1 cellular context compared by ENCODE assay signal in the genomic region with DNA sequence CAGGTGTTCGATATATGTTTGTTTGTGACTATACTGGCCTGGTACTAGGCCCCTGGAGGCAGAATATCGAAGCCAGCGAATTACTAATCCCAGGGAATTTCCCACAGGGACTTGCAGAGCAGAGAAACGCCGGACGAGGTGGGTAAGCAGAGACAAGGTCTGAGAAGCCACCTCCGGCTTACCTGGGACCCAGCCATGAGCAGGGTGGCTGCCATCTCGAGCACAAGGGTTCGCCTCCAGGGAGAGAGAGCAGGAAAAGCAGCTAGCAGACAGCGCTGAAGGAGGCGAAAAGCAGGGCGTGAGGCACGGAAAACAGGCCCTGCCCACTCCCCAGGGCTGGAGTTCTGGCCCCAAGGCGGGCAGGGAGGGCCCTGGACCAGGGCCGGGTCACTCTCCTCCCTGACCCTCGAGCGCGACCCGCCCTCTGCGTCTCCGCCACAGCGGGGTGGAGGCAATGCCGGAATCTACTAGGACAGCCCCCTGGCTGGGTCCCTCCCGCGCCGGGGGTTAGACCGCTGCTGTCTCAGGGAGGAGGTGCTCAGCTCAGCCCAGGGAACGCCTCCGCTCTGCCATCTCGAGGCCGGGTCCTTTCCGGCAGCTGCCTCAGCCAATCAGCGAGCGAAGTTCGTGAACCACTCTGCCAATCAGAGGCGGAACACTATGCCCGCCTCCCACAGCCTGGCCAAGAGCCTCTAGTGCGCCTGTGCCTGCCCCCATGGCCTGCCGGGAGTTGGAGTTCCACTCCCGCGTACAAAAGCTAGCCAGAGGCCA.
TF ChIP-seq lines count a peak whose summit lies in the region.

No MANE protein-coding gene starts in this region.

TF ChIP-seq in HepG2, 621 proteins besides CTCF, POLR2A, EP300 and RAD21 (continued from another document and continues in another):
- TF ChIP-seq, protein P1, sequence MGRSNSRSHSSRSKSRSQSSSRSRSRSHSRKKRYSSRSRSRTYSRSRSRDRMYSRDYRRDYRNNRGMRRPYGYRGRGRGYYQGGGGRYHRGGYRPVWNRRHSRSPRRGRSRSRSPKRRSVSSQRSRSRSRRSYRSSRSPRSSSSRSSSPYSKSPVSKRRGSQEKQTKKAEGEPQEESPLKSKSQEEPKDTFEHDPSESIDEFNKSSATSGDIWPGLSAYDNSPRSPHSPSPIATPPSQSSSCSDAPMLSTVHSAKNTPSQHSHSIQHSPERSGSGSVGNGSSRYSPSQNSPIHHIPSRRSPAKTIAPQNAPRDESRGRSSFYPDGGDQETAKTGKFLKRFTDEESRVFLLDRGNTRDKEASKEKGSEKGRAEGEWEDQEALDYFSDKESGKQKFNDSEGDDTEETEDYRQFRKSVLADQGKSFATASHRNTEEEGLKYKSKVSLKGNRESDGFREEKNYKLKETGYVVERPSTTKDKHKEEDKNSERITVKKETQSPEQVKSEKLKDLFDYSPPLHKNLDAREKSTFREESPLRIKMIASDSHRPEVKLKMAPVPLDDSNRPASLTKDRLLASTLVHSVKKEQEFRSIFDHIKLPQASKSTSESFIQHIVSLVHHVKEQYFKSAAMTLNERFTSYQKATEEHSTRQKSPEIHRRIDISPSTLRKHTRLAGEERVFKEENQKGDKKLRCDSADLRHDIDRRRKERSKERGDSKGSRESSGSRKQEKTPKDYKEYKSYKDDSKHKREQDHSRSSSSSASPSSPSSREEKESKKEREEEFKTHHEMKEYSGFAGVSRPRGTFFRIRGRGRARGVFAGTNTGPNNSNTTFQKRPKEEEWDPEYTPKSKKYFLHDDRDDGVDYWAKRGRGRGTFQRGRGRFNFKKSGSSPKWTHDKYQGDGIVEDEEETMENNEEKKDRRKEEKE (IDR thresholded peaks at IDR 0.05): no peak
- TF ChIP-seq, protein P2, sequence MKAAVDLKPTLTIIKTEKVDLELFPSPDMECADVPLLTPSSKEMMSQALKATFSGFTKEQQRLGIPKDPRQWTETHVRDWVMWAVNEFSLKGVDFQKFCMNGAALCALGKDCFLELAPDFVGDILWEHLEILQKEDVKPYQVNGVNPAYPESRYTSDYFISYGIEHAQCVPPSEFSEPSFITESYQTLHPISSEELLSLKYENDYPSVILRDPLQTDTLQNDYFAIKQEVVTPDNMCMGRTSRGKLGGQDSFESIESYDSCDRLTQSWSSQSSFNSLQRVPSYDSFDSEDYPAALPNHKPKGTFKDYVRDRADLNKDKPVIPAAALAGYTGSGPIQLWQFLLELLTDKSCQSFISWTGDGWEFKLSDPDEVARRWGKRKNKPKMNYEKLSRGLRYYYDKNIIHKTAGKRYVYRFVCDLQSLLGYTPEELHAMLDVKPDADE (CRISPR knock-in tag; IDR thresholded peaks at IDR 0.05): 0 out of 2 replicates have a peak, but pooled peaks have one; percentile 37
- TF ChIP-seq ZNF326 (CRISPR knock-in tag; IDR thresholded peaks at IDR 0.05; ENCODE audit: borderline replicate concordance) (no peak), ZNF792 (CRISPR knock-in tag; IDR thresholded peaks at IDR 0.05) (no peak), GLI4 (CRISPR knock-in tag; IDR thresholded peaks at IDR 0.05; ENCODE audit: borderline replicate concordance) (peak; percentile 22; the same call in 1 of the 2 replicates), MED13 (CRISPR knock-in tag; IDR thresholded peaks at IDR 0.05) (no peak), YEATS2 (CRISPR knock-in tag; IDR thresholded peaks at IDR 0.05; ENCODE audit: borderline replicate concordance) (peak; percentile 57; the same call in 1 of the 2 replicates), SOX6 (IDR thresholded peaks at IDR 0.05) (no peak), SOX6 (CRISPR knock-in tag; IDR thresholded peaks at IDR 0.05) (no peak), CEBPG (CRISPR knock-in tag; IDR thresholded peaks at IDR 0.05) (no peak), WIZ (CRISPR knock-in tag; IDR thresholded peaks at IDR 0.05) (no peak), IRX3 (CRISPR knock-in tag; IDR thresholded peaks at IDR 0.05; ENCODE audit: borderline replicate concordance, low read depth) (no peak), NFIC (IDR thresholded peaks at IDR 0.05; ENCODE audit: low read length) (no peak), MEF2D (CRISPR knock-in tag; IDR thresholded peaks at IDR 0.05) (no peak), ZNF44 (CRISPR knock-in tag; IDR thresholded peaks at IDR 0.05) (0 out of 2 replicates have a peak, but pooled peaks have one; percentile 25), SUZ12 (IDR thresholded peaks at IDR 0.05; ENCODE audit: low read depth, low read length) (peak; percentile 74), ZNF292 (CRISPR knock-in tag; IDR thresholded peaks at IDR 0.05; ENCODE audit: borderline replicate concordance, low read depth) (peak; percentile 46; the same call in 1 of the 2 replicates), AKAP8 (CRISPR knock-in tag; IDR thresholded peaks at IDR 0.05) (no peak), HMGA1 (CRISPR knock-in tag; conservative IDR thresholded peaks at IDR 0.05) (no peak), ZBTB1 (CRISPR knock-in tag; IDR thresholded peaks at IDR 0.05; ENCODE audit: borderline replicate concordance) (no peak), PTBP1 (IDR thresholded peaks at IDR 0.05; ENCODE audit: low read depth, low read length, poor library complexity, severe bottlenecking) (no peak), ZNF234 (CRISPR knock-in tag; conservative IDR thresholded peaks at IDR 0.05) (no peak), CENPT (CRISPR knock-in tag; IDR thresholded peaks at IDR 0.05; ENCODE audit: low read depth) (no peak), ZNF589 (CRISPR knock-in tag; conservative IDR thresholded peaks at IDR 0.05) (no peak), CBX1 (IDR thresholded peaks at IDR 0.05; ENCODE audit: low read depth) (no peak)
- TF ChIP-seq, protein P3, sequence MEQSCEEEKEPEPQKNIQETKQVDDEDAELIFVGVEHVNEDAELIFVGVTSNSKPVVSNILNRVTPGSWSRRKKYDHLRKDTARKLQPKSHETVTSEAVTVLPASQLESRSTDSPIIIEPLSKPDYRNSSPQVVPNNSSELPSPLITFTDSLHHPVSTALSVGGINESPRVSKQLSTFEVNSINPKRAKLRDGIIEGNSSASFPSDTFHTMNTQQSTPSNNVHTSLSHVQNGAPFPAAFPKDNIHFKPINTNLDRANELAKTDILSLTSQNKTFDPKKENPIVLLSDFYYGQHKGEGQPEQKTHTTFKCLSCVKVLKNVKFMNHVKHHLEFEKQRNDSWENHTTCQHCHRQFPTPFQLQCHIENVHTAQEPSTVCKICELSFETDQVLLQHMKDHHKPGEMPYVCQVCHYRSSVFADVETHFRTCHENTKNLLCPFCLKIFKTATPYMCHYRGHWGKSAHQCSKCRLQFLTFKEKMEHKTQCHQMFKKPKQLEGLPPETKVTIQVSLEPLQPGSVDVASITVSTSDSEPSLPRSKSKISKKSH (CRISPR knock-in tag; IDR thresholded peaks at IDR 0.05; ENCODE audit: borderline replicate concordance): no peak
- TF ChIP-seq, protein P4, sequence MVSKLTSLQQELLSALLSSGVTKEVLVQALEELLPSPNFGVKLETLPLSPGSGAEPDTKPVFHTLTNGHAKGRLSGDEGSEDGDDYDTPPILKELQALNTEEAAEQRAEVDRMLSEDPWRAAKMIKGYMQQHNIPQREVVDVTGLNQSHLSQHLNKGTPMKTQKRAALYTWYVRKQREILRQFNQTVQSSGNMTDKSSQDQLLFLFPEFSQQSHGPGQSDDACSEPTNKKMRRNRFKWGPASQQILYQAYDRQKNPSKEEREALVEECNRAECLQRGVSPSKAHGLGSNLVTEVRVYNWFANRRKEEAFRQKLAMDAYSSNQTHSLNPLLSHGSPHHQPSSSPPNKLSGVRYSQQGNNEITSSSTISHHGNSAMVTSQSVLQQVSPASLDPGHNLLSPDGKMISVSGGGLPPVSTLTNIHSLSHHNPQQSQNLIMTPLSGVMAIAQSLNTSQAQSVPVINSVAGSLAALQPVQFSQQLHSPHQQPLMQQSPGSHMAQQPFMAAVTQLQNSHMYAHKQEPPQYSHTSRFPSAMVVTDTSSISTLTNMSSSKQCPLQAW (CRISPR knock-in tag; IDR thresholded peaks at IDR 0.05): no peak
- TF ChIP-seq, protein P5, sequence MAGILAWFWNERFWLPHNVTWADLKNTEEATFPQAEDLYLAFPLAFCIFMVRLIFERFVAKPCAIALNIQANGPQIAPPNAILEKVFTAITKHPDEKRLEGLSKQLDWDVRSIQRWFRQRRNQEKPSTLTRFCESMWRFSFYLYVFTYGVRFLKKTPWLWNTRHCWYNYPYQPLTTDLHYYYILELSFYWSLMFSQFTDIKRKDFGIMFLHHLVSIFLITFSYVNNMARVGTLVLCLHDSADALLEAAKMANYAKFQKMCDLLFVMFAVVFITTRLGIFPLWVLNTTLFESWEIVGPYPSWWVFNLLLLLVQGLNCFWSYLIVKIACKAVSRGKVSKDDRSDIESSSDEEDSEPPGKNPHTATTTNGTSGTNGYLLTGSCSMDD (CRISPR knock-in tag; IDR thresholded peaks at IDR 0.05): 0 out of 2 replicates have a peak, but pooled peaks have one; percentile 30
- TF ChIP-seq, protein P6, sequence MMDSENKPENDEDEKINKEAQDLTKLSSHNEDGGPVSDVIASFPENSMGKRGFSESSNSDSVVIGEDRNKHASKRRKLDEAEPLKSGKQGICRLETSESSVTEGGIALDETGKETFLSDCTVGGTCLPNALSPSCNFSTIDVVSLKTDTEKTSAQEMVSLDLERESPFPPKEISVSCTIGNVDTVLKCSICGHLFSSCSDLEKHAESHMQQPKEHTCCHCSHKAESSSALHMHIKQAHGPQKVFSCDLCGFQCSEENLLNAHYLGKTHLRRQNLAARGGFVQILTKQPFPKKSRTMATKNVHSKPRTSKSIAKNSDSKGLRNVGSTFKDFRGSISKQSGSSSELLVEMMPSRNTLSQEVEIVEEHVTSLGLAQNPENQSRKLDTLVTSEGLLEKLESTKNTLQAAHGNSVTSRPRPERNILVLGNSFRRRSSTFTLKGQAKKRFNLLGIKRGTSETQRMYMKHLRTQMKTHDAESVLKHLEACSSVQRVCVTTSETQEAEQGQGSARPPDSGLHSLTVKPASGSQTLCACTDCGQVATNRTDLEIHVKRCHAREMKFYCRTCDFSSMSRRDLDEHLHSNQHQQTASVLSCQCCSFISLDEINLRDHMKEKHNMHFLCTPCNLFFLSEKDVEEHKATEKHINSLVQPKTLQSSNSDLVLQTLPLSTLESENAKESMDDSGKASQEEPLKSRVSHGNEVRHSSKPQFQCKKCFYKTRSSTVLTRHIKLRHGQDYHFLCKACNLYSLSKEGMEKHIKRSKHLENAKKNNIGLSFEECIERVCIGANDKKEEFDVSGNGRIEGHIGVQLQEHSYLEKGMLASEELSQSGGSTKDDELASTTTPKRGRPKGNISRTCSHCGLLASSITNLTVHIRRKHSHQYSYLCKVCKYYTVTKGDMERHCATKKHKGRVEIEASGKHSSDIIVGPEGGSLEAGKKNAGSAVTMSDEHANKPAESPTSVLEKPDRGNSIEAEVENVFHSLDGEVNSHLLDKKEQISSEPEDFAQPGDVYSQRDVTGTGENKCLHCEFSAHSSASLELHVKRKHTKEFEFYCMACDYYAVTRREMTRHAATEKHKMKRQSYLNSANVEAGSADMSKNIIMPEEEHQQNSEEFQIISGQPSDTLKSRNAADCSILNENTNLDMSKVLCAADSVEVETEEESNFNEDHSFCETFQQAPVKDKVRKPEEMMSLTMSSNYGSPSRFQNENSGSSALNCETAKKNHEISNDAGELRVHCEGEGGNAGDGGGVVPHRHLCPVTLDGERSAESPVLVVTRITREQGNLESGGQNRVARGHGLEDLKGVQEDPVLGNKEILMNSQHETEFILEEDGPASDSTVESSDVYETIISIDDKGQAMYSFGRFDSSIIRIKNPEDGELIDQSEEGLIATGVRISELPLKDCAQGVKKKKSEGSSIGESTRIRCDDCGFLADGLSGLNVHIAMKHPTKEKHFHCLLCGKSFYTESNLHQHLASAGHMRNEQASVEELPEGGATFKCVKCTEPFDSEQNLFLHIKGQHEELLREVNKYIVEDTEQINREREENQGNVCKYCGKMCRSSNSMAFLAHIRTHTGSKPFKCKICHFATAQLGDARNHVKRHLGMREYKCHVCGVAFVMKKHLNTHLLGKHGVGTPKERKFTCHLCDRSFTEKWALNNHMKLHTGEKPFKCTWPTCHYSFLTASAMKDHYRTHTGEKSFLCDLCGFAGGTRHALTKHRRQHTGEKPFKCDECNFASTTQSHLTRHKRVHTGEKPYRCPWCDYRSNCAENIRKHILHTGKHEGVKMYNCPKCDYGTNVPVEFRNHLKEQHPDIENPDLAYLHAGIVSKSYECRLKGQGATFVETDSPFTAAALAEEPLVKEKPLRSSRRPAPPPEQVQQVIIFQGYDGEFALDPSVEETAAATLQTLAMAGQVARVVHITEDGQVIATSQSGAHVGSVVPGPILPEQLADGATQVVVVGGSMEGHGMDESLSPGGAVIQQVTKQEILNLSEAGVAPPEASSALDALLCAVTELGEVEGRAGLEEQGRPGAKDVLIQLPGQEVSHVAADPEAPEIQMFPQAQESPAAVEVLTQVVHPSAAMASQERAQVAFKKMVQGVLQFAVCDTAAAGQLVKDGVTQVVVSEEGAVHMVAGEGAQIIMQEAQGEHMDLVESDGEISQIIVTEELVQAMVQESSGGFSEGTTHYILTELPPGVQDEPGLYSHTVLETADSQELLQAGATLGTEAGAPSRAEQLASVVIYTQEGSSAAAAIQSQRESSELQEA (CRISPR knock-in tag; IDR thresholded peaks at IDR 0.05; ENCODE audit: not compliant biosample characterization): no peak
- TF ChIP-seq, protein P7, sequence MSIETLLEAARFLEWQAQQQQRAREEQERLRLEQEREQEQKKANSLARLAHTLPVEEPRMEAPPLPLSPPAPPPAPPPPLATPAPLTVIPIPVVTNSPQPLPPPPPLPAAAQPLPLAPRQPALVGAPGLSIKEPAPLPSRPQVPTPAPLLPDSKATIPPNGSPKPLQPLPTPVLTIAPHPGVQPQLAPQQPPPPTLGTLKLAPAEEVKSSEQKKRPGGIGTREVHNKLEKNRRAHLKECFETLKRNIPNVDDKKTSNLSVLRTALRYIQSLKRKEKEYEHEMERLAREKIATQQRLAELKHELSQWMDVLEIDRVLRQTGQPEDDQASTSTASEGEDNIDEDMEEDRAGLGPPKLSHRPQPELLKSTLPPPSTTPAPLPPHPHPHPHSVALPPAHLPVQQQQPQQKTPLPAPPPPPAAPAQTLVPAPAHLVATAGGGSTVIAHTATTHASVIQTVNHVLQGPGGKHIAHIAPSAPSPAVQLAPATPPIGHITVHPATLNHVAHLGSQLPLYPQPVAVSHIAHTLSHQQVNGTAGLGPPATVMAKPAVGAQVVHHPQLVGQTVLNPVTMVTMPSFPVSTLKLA (IDR thresholded peaks at IDR 0.05): no peak
- TF ChIP-seq, protein P8, sequence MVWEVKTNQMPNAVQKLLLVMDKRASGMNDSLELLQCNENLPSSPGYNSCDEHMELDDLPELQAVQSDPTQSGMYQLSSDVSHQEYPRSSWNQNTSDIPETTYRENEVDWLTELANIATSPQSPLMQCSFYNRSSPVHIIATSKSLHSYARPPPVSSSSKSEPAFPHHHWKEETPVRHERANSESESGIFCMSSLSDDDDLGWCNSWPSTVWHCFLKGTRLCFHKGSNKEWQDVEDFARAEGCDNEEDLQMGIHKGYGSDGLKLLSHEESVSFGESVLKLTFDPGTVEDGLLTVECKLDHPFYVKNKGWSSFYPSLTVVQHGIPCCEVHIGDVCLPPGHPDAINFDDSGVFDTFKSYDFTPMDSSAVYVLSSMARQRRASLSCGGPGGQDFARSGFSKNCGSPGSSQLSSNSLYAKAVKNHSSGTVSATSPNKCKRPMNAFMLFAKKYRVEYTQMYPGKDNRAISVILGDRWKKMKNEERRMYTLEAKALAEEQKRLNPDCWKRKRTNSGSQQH (CRISPR knock-in tag; IDR thresholded peaks at IDR 0.05; ENCODE audit: low read depth): no peak
- TF ChIP-seq, protein P9, sequence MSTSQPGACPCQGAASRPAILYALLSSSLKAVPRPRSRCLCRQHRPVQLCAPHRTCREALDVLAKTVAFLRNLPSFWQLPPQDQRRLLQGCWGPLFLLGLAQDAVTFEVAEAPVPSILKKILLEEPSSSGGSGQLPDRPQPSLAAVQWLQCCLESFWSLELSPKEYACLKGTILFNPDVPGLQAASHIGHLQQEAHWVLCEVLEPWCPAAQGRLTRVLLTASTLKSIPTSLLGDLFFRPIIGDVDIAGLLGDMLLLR (CRISPR knock-in tag; IDR thresholded peaks at IDR 0.05): no peak
